27 cellular contexts compared by ENCODE assay signal in genomic region chr7:90190995-90191394, GRCh38.
"Had no signal": no experiment of that assay in that cellular context is flagged by ENCODE, and none has a peak within 500 bp of the region (broad histone marks: within the 10 kb centered on the region; RNA-seq: fewer than 3 reads in every experiment).

No MANE protein-coding gene starts in this region.

- H3K36me3 ChIP-seq: stomach, suprapubic skin, thoracic aorta, thyroid gland, tibial artery, tibial nerve, transverse colon, upper lobe of left lung, upper lobe of right lung, uterus, vagina had no signal

- H3K4me3 ChIP-seq: stomach, suprapubic skin, testis, thoracic aorta, thyroid gland, tibial artery, tibial nerve, transverse colon, upper lobe of left lung, upper lobe of right lung, uterus, vagina had no signal

- H3K27me3 ChIP-seq: stomach, suprapubic skin, testis, thyroid gland, tibial artery, tibial nerve, transverse colon, upper lobe of left lung, upper lobe of right lung, uterus, vagina had no signal

- H3K9me3 ChIP-seq: suprapubic skin, testis, thoracic aorta, thyroid gland, tibial artery, tibial nerve, transverse colon, upper lobe of left lung, upper lobe of right lung, uterus, vagina had no signal

- FAIRE-seq: urothelium cell line had no signal

- H3K27ac ChIP-seq: stomach, suprapubic skin, testis, thoracic aorta, thyroid gland, tibial artery, tibial nerve, transverse colon, upper lobe of left lung, upper lobe of right lung, uterus, vagina had no signal

- DNase-seq: stimulated activated CD4-positive, alpha-beta T cell treated with anti-CD3 and anti-CD28 coated beads, Interleukin-2, amount 100 ng/mL, for 48 hours; stimulated activated CD4-positive, alpha-beta T cell treated with anti-CD3 and anti-CD28 coated beads, Interleukin-4, amount 100 ng/mL, for 1 hour; stimulated activated CD4-positive, alpha-beta T cell treated with anti-CD3 and anti-CD28 coated beads, Interleukin-4, amount 100 ng/mL, for 24 hours; stimulated activated CD4-positive, alpha-beta T cell treated with anti-CD3 and anti-CD28 coated beads, Interleukin-4, amount 100 ng/mL, for 4 hours; stimulated activated CD8-positive, alpha-beta memory T cell treated with anti-CD3 and anti-CD28 coated beads, Interleukin-4, amount 100 ng/mL, for 48 hours; stimulated activated naive B cell treated with anti-CD40 and anti-IgM and Interleukin-4, amounts not matched to agents 10 μg/mL and 1 μg/mL and 100 μg/mL, for 72 hours; stimulated activated naive CD4-positive, alpha-beta T cell; stimulated activated naive CD4-positive, alpha-beta T cell treated with Interleukin-2 at 50 U/mL for 16 hours; stimulated activated naive CD8-positive, alpha-beta T cell treated with anti-CD3 and anti-CD28 coated beads, Interleukin-15, amount 100 ng/mL, for 72 hours; stimulated activated naive CD8-positive, alpha-beta T cell treated with anti-CD3 and anti-CD28 coated beads, Interleukin-15, Interleukin-2, amounts not matched to agents 100 U/mL and 50 U/mL, for 24 hours; stomach; substantia nigra; testis; thyroid gland; tibial artery; transverse colon; trophoblast cell; upper lobe of left lung; upper lobe of right lung; uterus had no signal

- H3K4me1 ChIP-seq: suprapubic skin, testis, thyroid gland, tibial nerve, upper lobe of left lung, upper lobe of right lung, uterus, vagina had no signal

- ATAC-seq: stimulated activated effector memory CD8-positive, alpha-beta T cell treated with anti-CD3 and anti-CD28 coated beads, Interleukin-12 subunit alpha, Interleukin-12 subunit beta, amount 100 ng/mL, for 72 hours; stimulated activated memory B cell treated with anti-CD40 and anti-IgM and Interleukin-4, amounts not matched to agents 10 μg/mL and 1 μg/mL and 100 μg/mL, for 72 hours; stimulated activated naive B cell treated with anti-CD40 and anti-IgM and Interleukin-4, amounts not matched to agents 10 μg/mL and 1 μg/mL and 100 μg/mL, for 72 hours; stimulated activated naive CD8-positive, alpha-beta T cell treated with anti-CD3 and anti-CD28 coated beads, Interleukin-15, amount 100 ng/mL, for 72 hours; stimulated activated naive CD8-positive, alpha-beta T cell treated with anti-CD3 and anti-CD28 coated beads, Interleukin-15, Interleukin-2, amounts not matched to agents 100 U/mL and 50 U/mL, for 24 hours; upper lobe of right lung had no signal
